ENCODE assay signal across 1 cellular context in the genomic region with DNA sequence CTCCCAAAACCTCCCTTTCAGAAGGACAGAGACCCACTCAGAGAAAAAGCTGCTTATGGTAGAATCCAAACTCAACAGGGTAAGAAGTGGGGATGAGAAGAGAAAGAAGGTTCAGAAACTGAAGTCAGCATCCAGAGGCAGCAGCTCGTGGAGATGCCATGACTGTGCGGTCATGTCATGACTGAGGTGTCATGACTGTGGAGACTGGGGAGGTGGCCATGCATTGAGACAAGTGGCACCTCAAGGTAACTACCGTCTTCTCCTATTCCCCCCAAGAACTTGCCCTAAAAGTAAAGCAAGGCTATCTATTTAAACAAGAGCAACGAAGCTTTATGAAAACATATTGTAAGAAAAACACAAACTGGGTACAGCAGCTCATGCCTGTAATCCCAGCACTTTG.
A peak's percentile ranks its signal among the peaks of the same experiment; 100 is the strongest.
TF ChIP-seq lines count a peak whose summit lies in the region.

No MANE protein-coding gene starts in this region.

TF ChIP-seq in H1, 55 proteins besides CTCF, POLR2A, EP300 and RAD21:
- TF ChIP-seq CEBPB (IDR thresholded peaks at IDR 0.05; ENCODE audit: low read depth, low read length) (no peak), SAP30 (IDR thresholded peaks at IDR 0.05; ENCODE audit: insufficient read depth, insufficient replicate concordance, low read length) (no peak)
- TF ChIP-seq, protein P1, sequence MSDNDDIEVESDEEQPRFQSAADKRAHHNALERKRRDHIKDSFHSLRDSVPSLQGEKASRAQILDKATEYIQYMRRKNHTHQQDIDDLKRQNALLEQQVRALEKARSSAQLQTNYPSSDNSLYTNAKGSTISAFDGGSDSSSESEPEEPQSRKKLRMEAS (IDR thresholded peaks at IDR 0.05), result 0 out of 2 replicates have a peak, but pooled peaks have one; percentile 23
